Comparison of ENCODE assay signal across 8 cellular contexts in genomic region chr10:63133787-63134557, GRCh38. TPM values are rescaled to one million over a fixed set of nuclear protein-coding genes. Genes with fewer than 3 reads are reported as not detected.
DNase-seq lines count a peak whose midpoint lies in the region; ATAC-seq and TF ChIP-seq lines count a peak whose summit lies in the region.

No MANE protein-coding gene starts in this region.

- peak overlapping the region; percentile 93 for H3K4me3 ChIP-seq in GM12865 (ENCODE audit: low read depth, low read length)
- H3K4me3 ChIP-seq in OCI-LY3 (ENCODE audit: low read length) = peak overlapping the region; percentile 97
- H3K4me3 ChIP-seq in coronary artery = peak overlapping the region; percentile 87

- H3K4me1 ChIP-seq in OCI-LY3 (ENCODE audit: low read length) = peaks cover 26% of the 10 kb centered on the region

- H3K79me2 ChIP-seq in OCI-LY3 (ENCODE audit: low read length) = peaks cover 57% of the 10 kb centered on the region

- H3K27ac ChIP-seq in OCI-LY3 (ENCODE audit: low read length) = peak overlapping the region; percentile 87
- peak overlapping the region; percentile 90 for H3K27ac ChIP-seq in coronary artery

- H3K36me3 Mint-ChIP-seq in mesothelial cell of epicardium = peaks cover 3% of the 10 kb centered on the region

- H3K4me2 ChIP-seq in OCI-LY3 (ENCODE audit: low read length) = peak overlapping the region; percentile 95

- no peak overlapping the region for H2AFZ ChIP-seq in OCI-LY3 (ENCODE audit: low read depth, low read length)

- no peak for ATAC-seq in HG03432 (IDR thresholded peaks at IDR 0.05; ENCODE audit: unreplicated experiment)
- ATAC-seq in GM18519 (IDR thresholded peaks at IDR 0.05; ENCODE audit: low FRiP score, unreplicated experiment) = no peak

- peaks cover 13% of the 10 kb centered on the region for H3K4me1 Mint-ChIP-seq in mesothelial cell of epicardium

- peaks cover 43% of the 10 kb centered on the region for H4K20me1 ChIP-seq in OCI-LY3 (ENCODE audit: insufficient read depth, low read length)

- no peaks in the 10 kb centered on the region for H3K27me3 ChIP-seq in OCI-LY3 (ENCODE audit: low read depth, low read length)

- DNase-seq in GM12865 (ENCODE audit: low read depth) (peak; percentile 78), coronary artery (ENCODE audit: low spot score) (peak; percentile 78), mesothelial cell of epicardium (ENCODE audit: low spot score in 2 of 2, unreplicated experiment in 2 of 2) (no peak), LoVo (ENCODE audit: low spot score) (no peak), DMS 273 treated with DMSO at 0.1 percent for 48 hours (lab: John Stamatoyannopoulos, UW) (no peak)

- H3K9me3 ChIP-seq in OCI-LY3 (ENCODE audit: insufficient read depth, low read length) = no peaks in the 10 kb centered on the region

- H3K27me3 Mint-ChIP-seq in mesothelial cell of epicardium (ENCODE audit: low read depth) = no peaks in the 10 kb centered on the region

- H3K9me3 Mint-ChIP-seq in mesothelial cell of epicardium = peaks cover 23% of the 10 kb centered on the region

- peak overlapping the region; percentile 92 for H3K27ac Mint-ChIP-seq in mesothelial cell of epicardium

- peak overlapping the region; percentile 87 for H3K4me3 Mint-ChIP-seq in mesothelial cell of epicardium

- TF ChIP-seq CTCF in GM12865 (IDR thresholded peaks at IDR 0.05; ENCODE audit: insufficient read depth, low read depth, low read length, missing control alignments) = no peak
- no peak for TF ChIP-seq CTCF in OCI-LY3 (IDR thresholded peaks at IDR 0.05; ENCODE audit: low read depth, low read length)
- no peak for TF ChIP-seq CTCF in coronary artery (IDR thresholded peaks at IDR 0.05)
- TF ChIP-seq CTCF in mesothelial cell of epicardium (IDR thresholded peaks at IDR 0.05; ENCODE audit: unreplicated experiment) = no peak

- peaks cover 7% of the 10 kb centered on the region for H3K36me3 ChIP-seq in OCI-LY3 (replicated peaks; ENCODE audit: low read depth, low read length)

- H3K9ac ChIP-seq in OCI-LY3 (ENCODE audit: low read length) = peak overlapping the region; percentile 94

RNA-seq across cellular contexts. Expression of gene NRBF2, which starts 0.8 kb away (rescaled TPM):
- 18.2 to 19.1 TPM (median 18.3 TPM) in 3 replicates for total RNA-seq in mesothelial cell of epicardium

Comparison
In these comparisons a context has a peak if more than half of its experiments do, and no peak if none do; other contexts are left out.
1. DNase-seq: peak in GM12865 (single experiment) and coronary artery (single experiment); none in mesothelial cell of epicardium (0 of 2), LoVo (single experiment) and DMS 273 treated with DMSO at 0.1 percent for 48 hours (single experiment).
2. Peak in every context shown above with its lines, with median percentiles within 50 percentile points of each other: H3K4me3 ChIP-seq.